1 cellular context compared by ENCODE assay signal in the genomic region with DNA sequence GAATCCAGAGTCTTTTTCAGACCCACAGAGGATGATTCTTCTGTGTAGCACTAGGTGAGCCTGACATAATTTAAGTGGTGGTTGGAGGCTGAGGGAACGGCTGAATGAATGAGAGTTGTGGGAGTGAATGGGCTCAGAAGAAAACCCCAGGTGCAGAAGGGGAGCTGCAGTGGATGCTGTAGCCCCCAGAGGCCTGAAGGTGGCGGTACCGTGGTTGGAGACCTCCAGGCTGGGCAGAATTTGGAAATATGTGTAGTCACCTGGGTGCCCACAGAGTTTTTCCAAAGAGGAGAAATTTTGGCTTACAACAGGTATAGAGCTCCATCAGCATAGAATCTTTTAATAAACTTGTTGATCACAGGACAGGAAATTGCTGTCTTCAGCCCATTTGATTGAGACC.
TF ChIP-seq lines count a peak whose summit lies in the region.

No MANE protein-coding gene starts in this region.

TF ChIP-seq in HCT116, 20 proteins besides CTCF, POLR2A, EP300 and RAD21 (continued from another document):
- TF ChIP-seq, protein P1, sequence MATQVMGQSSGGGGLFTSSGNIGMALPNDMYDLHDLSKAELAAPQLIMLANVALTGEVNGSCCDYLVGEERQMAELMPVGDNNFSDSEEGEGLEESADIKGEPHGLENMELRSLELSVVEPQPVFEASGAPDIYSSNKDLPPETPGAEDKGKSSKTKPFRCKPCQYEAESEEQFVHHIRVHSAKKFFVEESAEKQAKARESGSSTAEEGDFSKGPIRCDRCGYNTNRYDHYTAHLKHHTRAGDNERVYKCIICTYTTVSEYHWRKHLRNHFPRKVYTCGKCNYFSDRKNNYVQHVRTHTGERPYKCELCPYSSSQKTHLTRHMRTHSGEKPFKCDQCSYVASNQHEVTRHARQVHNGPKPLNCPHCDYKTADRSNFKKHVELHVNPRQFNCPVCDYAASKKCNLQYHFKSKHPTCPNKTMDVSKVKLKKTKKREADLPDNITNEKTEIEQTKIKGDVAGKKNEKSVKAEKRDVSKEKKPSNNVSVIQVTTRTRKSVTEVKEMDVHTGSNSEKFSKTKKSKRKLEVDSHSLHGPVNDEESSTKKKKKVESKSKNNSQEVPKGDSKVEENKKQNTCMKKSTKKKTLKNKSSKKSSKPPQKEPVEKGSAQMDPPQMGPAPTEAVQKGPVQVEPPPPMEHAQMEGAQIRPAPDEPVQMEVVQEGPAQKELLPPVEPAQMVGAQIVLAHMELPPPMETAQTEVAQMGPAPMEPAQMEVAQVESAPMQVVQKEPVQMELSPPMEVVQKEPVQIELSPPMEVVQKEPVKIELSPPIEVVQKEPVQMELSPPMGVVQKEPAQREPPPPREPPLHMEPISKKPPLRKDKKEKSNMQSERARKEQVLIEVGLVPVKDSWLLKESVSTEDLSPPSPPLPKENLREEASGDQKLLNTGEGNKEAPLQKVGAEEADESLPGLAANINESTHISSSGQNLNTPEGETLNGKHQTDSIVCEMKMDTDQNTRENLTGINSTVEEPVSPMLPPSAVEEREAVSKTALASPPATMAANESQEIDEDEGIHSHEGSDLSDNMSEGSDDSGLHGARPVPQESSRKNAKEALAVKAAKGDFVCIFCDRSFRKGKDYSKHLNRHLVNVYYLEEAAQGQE (IDR thresholded peaks at IDR 0.05; ENCODE audit: low read depth), result no peak
